In genomic region chr3:117589454-117589853, GRCh38 we compare ENCODE assay signal across 16 cellular contexts.
DNase-seq lines count a peak whose midpoint lies in the region; ATAC-seq and TF ChIP-seq lines count a peak whose summit lies in the region.
"Had no signal": no experiment of that assay in that cellular context is flagged by ENCODE, and none has a peak within 500 bp of the region (broad histone marks: within the 10 kb centered on the region; RNA-seq: fewer than 3 reads in every experiment).

No MANE protein-coding gene starts in this region.

- peaks cover 14% of the 10 kb centered on the region for H3F3A ChIP-seq in neural progenitor cell (ENCODE audit: low read depth)

- peaks cover 3% of the 10 kb centered on the region for H3K4me1 Mint-ChIP-seq in neural progenitor cell
- H3K4me1 Mint-ChIP-seq in CD8-positive, alpha-beta T cell (ENCODE audit: low read depth) = no peaks in the 10 kb centered on the region
- H3K4me1 Mint-ChIP-seq: activated naive CD8-positive, alpha-beta T cell treated with anti-CD3 and anti-CD28 coated beads, Interleukin-2, amount 50 U/mL, for 24 hours had no signal

- H3K4me2 ChIP-seq in neural progenitor cell = peak overlapping the region; percentile 40

- POLR2A ChIA-PET in CD8-positive, alpha-beta T cell (lab: Charles Lee) = no interaction called here

- no peak for ATAC-seq in CD8-positive, alpha-beta T cell
- ATAC-seq in GM19395 (IDR thresholded peaks at IDR 0.05; ENCODE audit: unreplicated experiment) = no peak
- ATAC-seq: activated naive CD8-positive, alpha-beta T cell treated with anti-CD3 and anti-CD28 coated beads, Interleukin-2, amount 50 U/mL, for 24 hours; foreskin keratinocyte; natural killer cell treated with Interleukin-12 subunit alpha and Interleukin-12 subunit beta and Interleukin-15 and Interleukin-18, amount 100 ng/mL, for 72 hours had no signal

- no peaks in the 10 kb centered on the region for H3K27me3 Mint-ChIP-seq in neural progenitor cell (ENCODE audit: insufficient read depth, low read depth)
- H3K27me3 Mint-ChIP-seq in CD8-positive, alpha-beta T cell (ENCODE audit: low read depth) = no peaks in the 10 kb centered on the region
- H3K27me3 Mint-ChIP-seq: activated naive CD8-positive, alpha-beta T cell treated with anti-CD3 and anti-CD28 coated beads, Interleukin-2, amount 50 U/mL, for 24 hours; CD4-positive, alpha-beta T cell; natural killer cell treated with Interleukin-12 subunit alpha and Interleukin-12 subunit beta and Interleukin-15 and Interleukin-18, amount 100 ng/mL, for 72 hours had no signal

- no peaks in the 10 kb centered on the region for H3K9me3 ChIP-seq in neural progenitor cell (ENCODE audit: low read depth)
- no peaks in the 10 kb centered on the region for H3K9me3 ChIP-seq in CD8-positive, alpha-beta T cell (ENCODE audit: low read length)
- H3K9me3 ChIP-seq: SJCRH30 had no signal

- H3K4me3 ChIP-seq in neural progenitor cell = no peak overlapping the region
- H3K4me3 ChIP-seq in CD8-positive, alpha-beta T cell (ENCODE audit: low read depth, low read length) = no peak overlapping the region
- H3K4me3 ChIP-seq: SJCRH30 had no signal

- no peaks in the 10 kb centered on the region for H3K79me2 ChIP-seq in neural progenitor cell (ENCODE audit: low read depth)

- no peak for TF ChIP-seq CTCF in neural progenitor cell (IDR thresholded peaks at IDR 0.05)
- TF ChIP-seq CTCF in CD8-positive, alpha-beta T cell (IDR thresholded peaks at IDR 0.05) = no peak

- intact Hi-C loops in CD8-positive, alpha-beta T cell (cut with DNase I, micrococcal nuclease) = no loop called here

- no peaks in the 10 kb centered on the region for H3K36me3 Mint-ChIP-seq in neural progenitor cell
- no peaks in the 10 kb centered on the region for H3K36me3 Mint-ChIP-seq in CD8-positive, alpha-beta T cell
- H3K36me3 Mint-ChIP-seq: natural killer cell treated with Interleukin-12 subunit alpha and Interleukin-12 subunit beta and Interleukin-15 and Interleukin-18, amount 100 ng/mL, for 72 hours had no signal

- peaks cover 32% of the 10 kb centered on the region for H3K4me1 ChIP-seq in neural progenitor cell
- no peaks in the 10 kb centered on the region for H3K4me1 ChIP-seq in CD8-positive, alpha-beta T cell (ENCODE audit: insufficient read depth, low read length)
- H3K4me1 ChIP-seq: foreskin keratinocyte, SJCRH30 had no signal

- CTCF ChIA-PET in CD8-positive, alpha-beta T cell (lab: Charles Lee) = interaction anchor here (0.6 kb wide), 1 partner anchor 10 kb away, joined by 3 read pairs; no protein-coding TSS in a partner anchor

- no peak overlapping the region for H3K4me3 Mint-ChIP-seq in neural progenitor cell
- H3K4me3 Mint-ChIP-seq in CD8-positive, alpha-beta T cell = no peak overlapping the region
- H3K4me3 Mint-ChIP-seq: activated naive CD8-positive, alpha-beta T cell treated with anti-CD3 and anti-CD28 coated beads, Interleukin-2, amount 50 U/mL, for 24 hours; CD4-positive, alpha-beta T cell; natural killer cell treated with Interleukin-12 subunit alpha and Interleukin-12 subunit beta and Interleukin-15 and Interleukin-18, amount 100 ng/mL, for 72 hours had no signal

- no peaks in the 10 kb centered on the region for H3K36me3 ChIP-seq in neural progenitor cell
- no peaks in the 10 kb centered on the region for H3K36me3 ChIP-seq in CD8-positive, alpha-beta T cell (ENCODE audit: insufficient read depth, low read length)
- H3K36me3 ChIP-seq: SJCRH30 had no signal

- H3K27ac Mint-ChIP-seq in neural progenitor cell = no peak overlapping the region
- H3K27ac Mint-ChIP-seq in CD8-positive, alpha-beta T cell = no peak overlapping the region
- H3K27ac Mint-ChIP-seq: activated naive CD8-positive, alpha-beta T cell treated with anti-CD3 and anti-CD28 coated beads, Interleukin-2, amount 50 U/mL, for 24 hours; CD4-positive, alpha-beta T cell; natural killer cell treated with Interleukin-12 subunit alpha and Interleukin-12 subunit beta and Interleukin-15 and Interleukin-18, amount 100 ng/mL, for 72 hours had no signal

- DNase-seq in ELF-1 (ENCODE audit: low read depth, low spot score) = peak; percentile 24
- DNase-seq in NCI-H2029 treated with DMSO at 0.1 percent for 48 hours (lab: John Stamatoyannopoulos, UW) = peak; percentile 73
- DNase-seq in OCI-M1 (lab: John Stamatoyannopoulos, UW) = peak; percentile 50
- peak; percentile 50 for DNase-seq in neural progenitor cell (ENCODE audit: low spot score)
- DNase-seq in COLO668 (lab: John Stamatoyannopoulos, UW; ENCODE audit: unreplicated experiment) = no peak
- DNase-seq in GF-D8 (lab: John Stamatoyannopoulos, UW) = no peak
- no peak for DNase-seq in CD8-positive, alpha-beta T cell
- DNase-seq: activated naive CD8-positive, alpha-beta T cell treated with anti-CD3 and anti-CD28 coated beads, Interleukin-2, amount 50 U/mL, for 24 hours; CD4-positive, alpha-beta T cell; foreskin keratinocyte; NCI-H2171 treated with DMSO at 0.1 percent for 48 hours; small intestine had no signal

- H3K9ac ChIP-seq in neural progenitor cell = no peak overlapping the region

- no peaks in the 10 kb centered on the region for H4K20me1 ChIP-seq in neural progenitor cell (ENCODE audit: low read depth)

- H3K9me3 Mint-ChIP-seq in neural progenitor cell = no peaks in the 10 kb centered on the region
- H3K9me3 Mint-ChIP-seq in CD8-positive, alpha-beta T cell = no peaks in the 10 kb centered on the region

- peak overlapping the region; percentile 22 for H3K27ac ChIP-seq in neural progenitor cell
- H3K27ac ChIP-seq in CD8-positive, alpha-beta T cell (ENCODE audit: low read depth, low read length) = no peak overlapping the region
- H3K27ac ChIP-seq: foreskin keratinocyte, SJCRH30, VCaP had no signal

- no peaks in the 10 kb centered on the region for H3K27me3 ChIP-seq in neural progenitor cell
- no peaks in the 10 kb centered on the region for H3K27me3 ChIP-seq in CD8-positive, alpha-beta T cell (ENCODE audit: insufficient read depth, low read length)
- H3K27me3 ChIP-seq: foreskin keratinocyte, SJCRH30 had no signal

- H2AFZ ChIP-seq in neural progenitor cell (replicated peaks) = no peak overlapping the region

Comparison
In these comparisons a context has a peak if more than half of its experiments do, and no peak if none do; other contexts are left out.
1. DNase-seq: peak in ELF-1 (single experiment), NCI-H2029 treated with DMSO at 0.1 percent for 48 hours (single experiment), OCI-M1 (single experiment) and neural progenitor cell (single experiment); none in COLO668 (single experiment), GF-D8 (single experiment) and CD8-positive, alpha-beta T cell (0 of 7).